1 cellular context compared by ENCODE assay signal in genomic region chr1:234490789-234491479, GRCh38.
TF ChIP-seq lines count a peak whose summit lies in the region.

No MANE protein-coding gene starts in this region.

TF ChIP-seq in K562, 482 proteins besides CTCF, POLR2A, EP300 and RAD21 (continues in another document):
- TF ChIP-seq ZFP30 (CRISPR knock-in tag; IDR thresholded peaks at IDR 0.05; ENCODE audit: borderline replicate concordance) (no peak), TEAD1 (CRISPR knock-in tag; IDR thresholded peaks at IDR 0.05) (peak; percentile 43 to 85; a peak in 2 of 4 replicates), ZNF212 (CRISPR knock-in tag; IDR thresholded peaks at IDR 0.05) (peak; percentile 98), CTCFL (IDR thresholded peaks at IDR 0.05; ENCODE audit: borderline replicate concordance, insufficient read depth, low read depth, low read length, poor library complexity, severe bottlenecking) (no peak), KLF10 (CRISPR knock-in tag; IDR thresholded peaks at IDR 0.05) (no peak), MYBL2 (IDR thresholded peaks at IDR 0.05; ENCODE audit: low read depth) (peak; percentile 46), MYBL2 (CRISPR knock-in tag; IDR thresholded peaks at IDR 0.05; ENCODE audit: borderline replicate concordance) (no peak), YBX1 (IDR thresholded peaks at IDR 0.05) (0 out of 2 replicates have a peak, but pooled peaks have one; percentile 56), RBM17 (IDR thresholded peaks at IDR 0.05; ENCODE audit: borderline replicate concordance, low read depth, low read length) (no peak), DMBX1 (CRISPR knock-in tag; IDR thresholded peaks at IDR 0.05; ENCODE audit: borderline replicate concordance) (peak; percentile 59; the same call in 1 of the 2 replicates), SNAPC5 (CRISPR knock-in tag; IDR thresholded peaks at IDR 0.05) (no peak), PBX2 (CRISPR knock-in tag; IDR thresholded peaks at IDR 0.05; ENCODE audit: low read depth) (no peak), PBX2 (tag; conservative IDR thresholded peaks at IDR 0.05; ENCODE audit: low read depth) (0 out of 2 replicates have a peak, but pooled peaks have one; percentile 29), TCFL5 (CRISPR knock-in tag; conservative IDR thresholded peaks at IDR 0.05) (peak; percentile 60; the same call in 1 of the 2 replicates), NR4A1 (CRISPR knock-in tag; IDR thresholded peaks at IDR 0.05) (0 out of 2 replicates have a peak, but pooled peaks have one; percentile 75), NR4A1 (tag; IDR thresholded peaks at IDR 0.05) (peak; percentile 87), ZNF354B (CRISPR knock-in tag; IDR thresholded peaks at IDR 0.05) (peak; percentile 78), ETS1 (conservative IDR thresholded peaks at IDR 0.05; ENCODE audit: control insufficient read depth, low read depth, low read length) (no peak), FOXA1 (IDR thresholded peaks at IDR 0.05; ENCODE audit: borderline replicate concordance) (no peak), NFIX (CRISPR knock-in tag; IDR thresholded peaks at IDR 0.05; ENCODE audit: low read depth) (no peak), MCM5 (IDR thresholded peaks at IDR 0.05; ENCODE audit: low read depth) (no peak), TSC22D4 (tag; IDR thresholded peaks at IDR 0.05) (0 out of 2 replicates have a peak, but pooled peaks have one; percentile 39), ZNF586 (CRISPR knock-in tag; conservative IDR thresholded peaks at IDR 0.05) (no peak), LCOR (CRISPR knock-in tag; IDR thresholded peaks at IDR 0.05) (peak; percentile 29; the same call in 1 of the 2 replicates), CREB1 (IDR thresholded peaks at IDR 0.05) (no peak), CREB1 (CRISPR knock-in tag; IDR thresholded peaks at IDR 0.05) (no peak), ZNF347 (CRISPR knock-in tag; IDR thresholded peaks at IDR 0.05; ENCODE audit: low read depth) (no peak), ZNF444 (CRISPR knock-in tag; IDR thresholded peaks at IDR 0.05) (peak; percentile 63; the same call in 1 of the 2 replicates), ESRRB (CRISPR knock-in tag; IDR thresholded peaks at IDR 0.05; ENCODE audit: borderline replicate concordance) (0 out of 2 replicates have a peak, but pooled peaks have one; percentile 78), MYNN (IDR thresholded peaks at IDR 0.05) (peak; percentile 65; the same call in 1 of the 2 replicates), MYNN (CRISPR knock-in tag; IDR thresholded peaks at IDR 0.05) (no peak), PTTG1 (tag; IDR thresholded peaks at IDR 0.05; ENCODE audit: low read depth) (no peak), ZNF3 (CRISPR knock-in tag; IDR thresholded peaks at IDR 0.05) (no peak), NR2C2 (CRISPR knock-in tag; IDR thresholded peaks at IDR 0.05) (no peak), NR2C2 (tag; IDR thresholded peaks at IDR 0.05) (no peak), SMARCE1 (IDR thresholded peaks at IDR 0.05) (peak; percentile 99), PYGO2 (tag; IDR thresholded peaks at IDR 0.05) (peak; percentile 91), ZBTB34 (CRISPR knock-in tag; IDR thresholded peaks at IDR 0.05) (no peak), PRDM10 (IDR thresholded peaks at IDR 0.05; ENCODE audit: partially characterized antibody) (peak; percentile 34), GTF2E2 (tag; IDR thresholded peaks at IDR 0.05) (no peak), SMARCA5 (IDR thresholded peaks at IDR 0.05) (peak; percentile 32; the same call in 1 of the 2 replicates), ZBED1 (IDR thresholded peaks at IDR 0.05) (no peak), ZNF146 (CRISPR knock-in tag; IDR thresholded peaks at IDR 0.05; ENCODE audit: unreplicated experiment) (no peak), ESRRA (IDR thresholded peaks at IDR 0.05; ENCODE audit: borderline replicate concordance, low read depth) (no peak; the same call in 1 of the 2 replicates), ELF2 (CRISPR knock-in tag; IDR thresholded peaks at IDR 0.05) (no peak), FOXO4 (CRISPR knock-in tag; IDR thresholded peaks at IDR 0.05) (no peak), GABPB1 (CRISPR knock-in tag; IDR thresholded peaks at IDR 0.05) (no peak), SIN3B (IDR thresholded peaks at IDR 0.05; ENCODE audit: low read depth) (no peak), POLR2AphosphoS5 (IDR thresholded peaks at IDR 0.05; ENCODE audit: control insufficient read depth, insufficient read depth, low read depth, low read length) (peak; percentile 46; the same call in 1 of the 2 replicates), COPS2 (conservative IDR thresholded peaks at IDR 0.05) (no peak), FOXA3 (CRISPR knock-in tag; conservative IDR thresholded peaks at IDR 0.05 in 1 of 2, IDR thresholded peaks at IDR 0.05 in 1 of 2) (peak; percentile 17 to 70; a peak in 1 of 4 replicates), EWSR1 (IDR thresholded peaks at IDR 0.05; ENCODE audit: borderline replicate concordance, low read depth, partially characterized antibody) (no peak), BRF1 (IDR thresholded peaks at IDR 0.05; ENCODE audit: borderline replicate concordance, extremely low read depth, insufficient read length) (no peak), MITF (IDR thresholded peaks at IDR 0.05) (no peak), CBX5 (IDR thresholded peaks at IDR 0.05; ENCODE audit: borderline replicate concordance, low read depth) (no peak), RHOXF2B (CRISPR knock-in tag; conservative IDR thresholded peaks at IDR 0.05) (no peak; the same call in 1 of the 2 replicates), ZNF143 (CRISPR knock-in tag; IDR thresholded peaks at IDR 0.05) (no peak), SNRNP70 (optimal IDR thresholded peaks at IDR 0.05; ENCODE audit: low read depth, low read length) (no peak), MLLT1 (IDR thresholded peaks at IDR 0.05) (peak; percentile 84 to 90; a peak in 3 of 4 replicates), MTA1 (IDR thresholded peaks at IDR 0.05; ENCODE audit: borderline replicate concordance) (peak; percentile 96)
